In genomic region chr18:76721207-76721996, GRCh38 we compare ENCODE assay signal across 12 cellular contexts.
DNase-seq lines count a peak whose midpoint lies in the region; ATAC-seq, FAIRE-seq and TF ChIP-seq lines count a peak whose summit lies in the region.
"Had no signal": no experiment of that assay in that cellular context is flagged by ENCODE, and none has a peak within 500 bp of the region (broad histone marks: within the 10 kb centered on the region; RNA-seq: fewer than 3 reads in every experiment).

No MANE protein-coding gene starts in this region.

- WGBS in H1 (ENCODE audit: extremely low coverage in 1 of 2, insufficient coverage in 1 of 2, insufficient read length in 1 of 2, insufficient replicate concordance in 2 of 2, low coverage in 1 of 2, low lambda C conversion rate in 2 of 2, missing lambda C conversion rate in 1 of 2), 2 experiments: 90% methylated on average over 8 of the region's 9 CpGs; no CpG with 5 or more reads in 1 of the 2 experiments
- 74% methylated on average over 9 of the region's 9 CpGs for WGBS in suprapubic skin

- no peaks in the 10 kb centered on the region for H3K79me2 ChIP-seq in H1 (ENCODE audit: control insufficient read depth in 1 of 2, insufficient read depth in 2 of 2, low read length in 2 of 2)

- no peak overlapping the region for H2AK5ac ChIP-seq in H1 (ENCODE audit: low read depth, low read length)

- H3K36me3 ChIP-seq in H1 (ENCODE audit: control insufficient read depth in 2 of 4, insufficient read depth in 4 of 4, low read length in 3 of 4) (no peaks in the 10 kb centered on the region), suprapubic skin (no peaks in the 10 kb centered on the region)
- H3K36me3 ChIP-seq: esophagus muscularis mucosa had no signal

- TF ChIP-seq CTCF in H1 (IDR thresholded peaks at IDR 0.05; ENCODE audit: control extremely low read depth in 1 of 3, insufficient read depth in 1 of 3, low read depth in 1 of 3, low read length in 3 of 3): no peak
- TF ChIP-seq CTCF in suprapubic skin (IDR thresholded peaks at IDR 0.05): no peak

- H3K9ac ChIP-seq in H1 (replicated peaks in 1 of 4; ENCODE audit: extremely low read depth in 1 of 4, low read depth in 3 of 4, low read length in 3 of 4): no peak overlapping the region

- H3K56ac ChIP-seq in H1 (replicated peaks; ENCODE audit: insufficient read length, low read depth, low read length): no peak overlapping the region

- CTCF ChIA-PET in H1 (lab: Charles Lee; ENCODE audit: partially characterized antibody): interaction anchor here (0.6 to 2.2 kb wide), 8 partner anchors 10 to 321 kb away, joined by 3 to 8 read pairs (median 3); no protein-coding TSS in a partner anchor

- H2BK20ac ChIP-seq in H1 (ENCODE audit: low read length): no peak overlapping the region

- no peak overlapping the region; the same call in 1 of the 2 replicates for H3K18ac ChIP-seq in H1 (ENCODE audit: extremely low read depth, low read length)

- no peaks in the 10 kb centered on the region for H3K23me2 ChIP-seq in H1 (ENCODE audit: low read depth, low read length)

- no peak overlapping the region for H3K14ac ChIP-seq in H1 (ENCODE audit: insufficient read length)

- no peak for FAIRE-seq in H1 (lab: Jason Lieb, UNC)
- FAIRE-seq: kidney had no signal

- no peak overlapping the region for H3K4me2 ChIP-seq in H1 (ENCODE audit: insufficient read depth in 1 of 2, low read depth in 2 of 2, low read length in 2 of 2)

- peak; percentile 25 for DNase-seq in NCI-H82 (lab: John Stamatoyannopoulos, UW)
- no peak for DNase-seq in NCI-H82 treated with DMSO at 0.1 percent for 48 hours (lab: John Stamatoyannopoulos, UW; ENCODE audit: unreplicated experiment)
- DNase-seq in activated T-cell treated with anti-CD3 and anti-CD28 coated beads for 4 hours: peak; percentile 22
- DNase-seq in H1 (ENCODE audit: low read depth in 1 of 2, low spot score in 2 of 2): no peak
- peak; percentile 15 for DNase-seq in stimulated activated naive CD4-positive, alpha-beta T cell treated with Interleukin-2 at 50 U/mL for 16 hours (lab: John Stamatoyannopoulos, UW)
- DNase-seq in suprapubic skin (ENCODE audit: low spot score in 2 of 2): no peak
- no peak for DNase-seq in RPMI8226
- DNase-seq: kidney had no signal

- H3K27me3 ChIP-seq in H1 (replicated peaks in 1 of 4; ENCODE audit: control insufficient read depth in 3 of 4, extremely low read depth in 1 of 4, insufficient read depth in 3 of 4, low read length in 3 of 4) (no peaks in the 10 kb centered on the region), suprapubic skin (no peaks in the 10 kb centered on the region)
- H3K27me3 ChIP-seq: esophagus muscularis mucosa had no signal

- TF ChIP-seq POLR2A in H1 (IDR thresholded peaks at IDR 0.05; ENCODE audit: control extremely low read depth in 1 of 2, low read depth in 2 of 2, low read length in 2 of 2): no peak
- TF ChIP-seq POLR2A in suprapubic skin (IDR thresholded peaks at IDR 0.05): no peak

- no peak overlapping the region for H3K4me3 ChIP-seq in H1 (ENCODE audit: extremely low read depth in 1 of 4, insufficient read depth in 2 of 4, low read depth in 3 of 4, low read length in 4 of 4)
- no peak overlapping the region for H3K4me3 ChIP-seq in suprapubic skin
- H3K4me3 ChIP-seq: esophagus muscularis mucosa, SK-N-MC had no signal

- TF ChIP-seq EP300 in H1 (IDR thresholded peaks at IDR 0.05; ENCODE audit: borderline replicate concordance in 1 of 2, low read depth in 2 of 2, low read length in 2 of 2) (no peak), suprapubic skin (IDR thresholded peaks at IDR 0.05) (no peak)

- no peak overlapping the region for H2BK120ac ChIP-seq in H1 (replicated peaks; ENCODE audit: low read depth, low read length)

- no peaks in the 10 kb centered on the region for H4K20me1 ChIP-seq in H1 (replicated peaks in 1 of 2; ENCODE audit: control insufficient read depth in 1 of 2, insufficient read depth in 2 of 2, low read length in 2 of 2)

- H4K91ac ChIP-seq in H1 (replicated peaks; ENCODE audit: insufficient read length, low read length): no peak overlapping the region

- no peak overlapping the region for H2BK12ac ChIP-seq in H1 (ENCODE audit: low read depth, low read length)

- H2AFZ ChIP-seq in H1 (ENCODE audit: low read length): no peak overlapping the region

- POLR2A ChIA-PET in H1 (lab: Charles Lee; ENCODE audit: partially characterized antibody): no interaction called here

- no peaks in the 10 kb centered on the region for H3K79me1 ChIP-seq in H1 (ENCODE audit: low read depth, low read length)

- no peak for ATAC-seq in HG03432 (IDR thresholded peaks at IDR 0.05; ENCODE audit: unreplicated experiment)

- H2BK5ac ChIP-seq in H1 (ENCODE audit: low read depth, low read length): no peak overlapping the region

- no peak for TF ChIP-seq RAD21 in H1 (IDR thresholded peaks at IDR 0.05 in 1 of 2, conservative IDR thresholded peaks at IDR 0.05 in 1 of 2; ENCODE audit: low read depth in 2 of 2, low read length in 2 of 2)

- H4K8ac ChIP-seq in H1 (ENCODE audit: extremely low read depth, insufficient read depth, low read length): 0 out of 2 replicates have a peak overlapping the region, but pooled peaks have one; percentile 36

- H3K27ac ChIP-seq in H1 (ENCODE audit: low read depth, low read length) (no peak overlapping the region), suprapubic skin (no peak overlapping the region)
- H3K27ac ChIP-seq: 22Rv1, esophagus muscularis mucosa, SK-N-MC had no signal

- H2BK15ac ChIP-seq in H1 (ENCODE audit: low read length): no peak overlapping the region

- H3K23ac ChIP-seq in H1 (ENCODE audit: insufficient read length): no peak overlapping the region

- H3K9me3 ChIP-seq in H1 (ENCODE audit: insufficient read depth in 2 of 2, low read depth in 1 of 2, low read length in 1 of 2) (peaks cover 10% of the 10 kb centered on the region in 2 experiments), suprapubic skin (no peaks in the 10 kb centered on the region)
- H3K9me3 ChIP-seq: esophagus muscularis mucosa had no signal

- no peak overlapping the region for H3K4ac ChIP-seq in H1 (replicated peaks; ENCODE audit: insufficient read length, low read depth, low read length)

- no peak overlapping the region for H4K5ac ChIP-seq in H1 (ENCODE audit: insufficient read length, low read depth, low read length)

- H3K4me1 ChIP-seq in H1 (replicated peaks in 1 of 4; ENCODE audit: control insufficient read depth in 3 of 4, insufficient read depth in 4 of 4, low read length in 3 of 4): no peaks in the 10 kb centered on the region
- H3K4me1 ChIP-seq in suprapubic skin: no peaks in the 10 kb centered on the region
- H3K4me1 ChIP-seq: esophagus muscularis mucosa had no signal

TF ChIP-seq in H1, 55 proteins besides CTCF, POLR2A, EP300 and RAD21:
- TF ChIP-seq SRF (IDR thresholded peaks at IDR 0.05; ENCODE audit: low read depth, low read length) (no peak), ASH2L (IDR thresholded peaks at IDR 0.05; ENCODE audit: low read length) (no peak), TBP (IDR thresholded peaks at IDR 0.05; ENCODE audit: low read depth, low read length) (no peak), POLR2AphosphoS5 (IDR thresholded peaks at IDR 0.05; ENCODE audit: low read depth, low read length) (no peak), SP4 (IDR thresholded peaks at IDR 0.05; ENCODE audit: low read length) (no peak), HDAC2 (IDR thresholded peaks at IDR 0.05; ENCODE audit: borderline replicate concordance in 1 of 2, low read depth in 2 of 2, low read length in 2 of 2) (no peak), CEBPB (IDR thresholded peaks at IDR 0.05; ENCODE audit: low read depth, low read length) (no peak)
TF ChIP-seq in H1: peak in this region for 0.

Comparison
In these comparisons a context has a peak if more than half of its experiments do, and no peak if none do; other contexts are left out.
1. DNase-seq: peak in NCI-H82 (single experiment), activated T-cell treated with anti-CD3 and anti-CD28 coated beads for 4 hours (single experiment) and stimulated activated naive CD4-positive, alpha-beta T cell treated with Interleukin-2 at 50 U/mL for 16 hours (single experiment); none in NCI-H82 treated with DMSO at 0.1 percent for 48 hours (single experiment), H1 (0 of 2), suprapubic skin (0 of 2) and RPMI8226 (single experiment).